ENCODE assay signal across 8 cellular contexts in the genomic region with DNA sequence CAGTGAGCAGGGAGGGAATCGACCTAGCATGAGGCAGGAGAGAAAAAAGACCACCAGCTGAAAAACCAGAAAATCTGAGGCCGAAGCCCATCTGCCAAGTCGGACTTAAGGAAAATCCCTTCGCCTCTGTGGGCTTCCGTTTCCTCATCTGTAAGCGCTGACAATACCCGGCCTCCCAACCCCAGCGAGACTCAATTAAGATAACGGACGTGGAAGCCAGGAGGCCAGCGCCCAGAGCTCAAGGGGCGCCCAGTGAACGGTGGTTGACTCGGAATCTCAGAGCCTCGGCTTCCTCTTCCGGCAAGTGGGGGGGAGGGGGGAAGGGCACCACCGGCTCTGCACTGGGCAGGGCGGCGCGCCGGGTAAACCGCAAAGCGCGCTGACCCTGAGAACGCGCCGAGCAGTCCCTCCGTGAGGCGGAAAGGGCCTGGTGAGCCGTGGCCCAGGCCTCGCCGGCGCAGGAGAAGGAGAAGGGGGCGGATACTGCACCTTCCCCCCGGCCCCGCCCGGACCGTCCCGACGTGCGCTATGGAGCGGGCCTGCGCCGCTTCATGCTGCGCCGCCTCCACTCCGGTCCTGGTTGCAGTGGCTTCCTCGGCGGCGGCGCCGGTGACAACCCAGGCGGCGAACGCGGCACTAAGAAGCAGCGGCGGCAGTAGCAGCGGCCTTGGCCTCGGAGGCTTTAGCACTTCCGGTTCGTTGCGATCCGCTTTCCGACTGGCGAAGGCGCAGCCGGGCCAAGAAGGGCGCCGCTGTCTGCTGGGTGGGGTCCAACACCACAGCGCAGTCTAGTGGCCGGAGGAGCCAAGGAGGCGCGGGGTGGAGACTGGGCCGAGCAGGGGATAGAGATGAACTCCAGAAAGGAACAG. TPM values are rescaled to one million over a fixed set of nuclear protein-coding genes. Genes with fewer than 3 reads are reported as not detected.
DNase-seq lines count a peak whose midpoint lies in the region; ATAC-seq and TF ChIP-seq lines count a peak whose summit lies in the region.

Gene DPP8 (minus strand): TSS at position 693 of the 869 bp plus-strand sequence. CDS start 5,136 bp downstream, outside the sequence.

- peaks cover 21% of the 10 kb centered on the region for H3K4me1 Mint-ChIP-seq in CD14-positive monocyte

- peaks cover 3 to 19% (median 17%) of the 10 kb centered on the region in 4 donors for H3K4me1 ChIP-seq in liver (ENCODE audit: control insufficient read depth in 4 of 4, insufficient read depth in 4 of 4, low read length in 3 of 4)

- intact Hi-C loops in CD14-positive monocyte (cut with micrococcal nuclease), result no loop called here

- H3K9me3 ChIP-seq in liver (ENCODE audit: control insufficient read depth in 4 of 4, low read length in 3 of 4), result no peaks in the 10 kb centered on the region

- no peaks in the 10 kb centered on the region for H3K27me3 Mint-ChIP-seq in CD14-positive monocyte (ENCODE audit: low read depth in 3 of 3)

- H3K36me3 ChIP-seq in liver (ENCODE audit: control insufficient read depth in 4 of 4, insufficient read depth in 3 of 4, low read depth in 1 of 4, low read length in 3 of 4), result peaks cover 0 to 3% (median 1%) of the 10 kb centered on the region in 4 donors

- H3K27ac Mint-ChIP-seq in CD14-positive monocyte, result peak within 1 kb of the TSS; percentile 93 to 98 (median 95)

- H3K27me3 ChIP-seq in liver (ENCODE audit: control insufficient read depth in 4 of 4, insufficient read depth in 4 of 4, low read length in 3 of 4), result no peaks in the 10 kb centered on the region

- DNase-seq in CD14-positive monocyte (ENCODE audit: low spot score) (peak; percentile 94), NCI-H748 treated with DMSO at 0.1 percent for 48 hours (lab: John Stamatoyannopoulos, UW) (peak; percentile 75), dermis microvascular lymphatic vessel endothelial cell (ENCODE audit: low read depth in 2 of 2) (peak; percentile 84 to 95)
- peak; percentile 91 to 94 for DNase-seq in activated CD4-positive, alpha-beta T cell treated with anti-CD3 and anti-CD28 coated beads, Interleukin-2, amount 50 U/mL, for 4 hours
- DNase-seq in stimulated activated CD4-positive, alpha-beta T cell treated with anti-CD3 and anti-CD28 coated beads, Interleukin-4, amount 100 ng/mL, for 4 hours, result peak; percentile 91 to 92

- TF ChIP-seq CTCF in CD14-positive monocyte (IDR thresholded peaks at IDR 0.05) (peak; percentile 93), liver (IDR thresholded peaks at IDR 0.05; ENCODE audit: low read depth, low read length, missing input control) (peak; percentile 78)

- peak within 1 kb of the TSS; percentile 86 to 100 (median 88) for H3K4me3 ChIP-seq in liver (ENCODE audit: low read depth in 1 of 3, low read length in 3 of 3)

- peak; percentile 94 for ATAC-seq in GM19351 (IDR thresholded peaks at IDR 0.05; ENCODE audit: unreplicated experiment)
- peak; percentile 62 for ATAC-seq in HG03558 (IDR thresholded peaks at IDR 0.05; ENCODE audit: extremely low read depth, unreplicated experiment)

- peak; percentile 39 to 70 for TF ChIP-seq RAD21 in liver (IDR thresholded peaks at IDR 0.05)

- H3K9ac ChIP-seq in liver (ENCODE audit: low read depth in 1 of 2, low read length in 2 of 2), result peak within 1 kb of the TSS; percentile 83 to 92

- H3K27ac ChIP-seq in liver (ENCODE audit: low read depth in 1 of 2, low read length in 2 of 2), result peak within 1 kb of the TSS; percentile 85 to 87

- peaks cover 0 to 1% (median 0%) of the 10 kb centered on the region in 7 donors for H3K9me3 Mint-ChIP-seq in CD14-positive monocyte

- WGBS in liver, result under 1% methylated on average over 75 of the region's 75 CpGs

- H3K4me3 Mint-ChIP-seq in CD14-positive monocyte, result peak within 1 kb of the TSS; percentile 91 to 99

- H3K36me3 Mint-ChIP-seq in CD14-positive monocyte, result peaks cover 11 to 18% of the 10 kb centered on the region in 2 donors

TF ChIP-seq in liver, 16 proteins besides CTCF, POLR2A, EP300 and RAD21:
- TF ChIP-seq SP1 (IDR thresholded peaks at IDR 0.05) (peak; percentile 52), HNF4G (IDR thresholded peaks at IDR 0.05) (no peak), RXRA (IDR thresholded peaks at IDR 0.05) (peak; percentile 44 to 58), HNF4A (conservative IDR thresholded peaks at IDR 0.05) (peak; percentile 38 to 51), FOXA1 (IDR thresholded peaks at IDR 0.05) (no peak), NR2F2 (IDR thresholded peaks at IDR 0.05) (peak; percentile 27), TAF1 (conservative IDR thresholded peaks at IDR 0.05) (no peak), YY1 (IDR thresholded peaks at IDR 0.05) (peak; percentile 80), EGR1 (IDR thresholded peaks at IDR 0.05; ENCODE audit: low read depth in 2 of 2) (no peak), GABPA (IDR thresholded peaks at IDR 0.05 in 1 of 2, conservative IDR thresholded peaks at IDR 0.05 in 1 of 2) (peak; percentile 71 to 94)
- TF ChIP-seq, protein P1, sequence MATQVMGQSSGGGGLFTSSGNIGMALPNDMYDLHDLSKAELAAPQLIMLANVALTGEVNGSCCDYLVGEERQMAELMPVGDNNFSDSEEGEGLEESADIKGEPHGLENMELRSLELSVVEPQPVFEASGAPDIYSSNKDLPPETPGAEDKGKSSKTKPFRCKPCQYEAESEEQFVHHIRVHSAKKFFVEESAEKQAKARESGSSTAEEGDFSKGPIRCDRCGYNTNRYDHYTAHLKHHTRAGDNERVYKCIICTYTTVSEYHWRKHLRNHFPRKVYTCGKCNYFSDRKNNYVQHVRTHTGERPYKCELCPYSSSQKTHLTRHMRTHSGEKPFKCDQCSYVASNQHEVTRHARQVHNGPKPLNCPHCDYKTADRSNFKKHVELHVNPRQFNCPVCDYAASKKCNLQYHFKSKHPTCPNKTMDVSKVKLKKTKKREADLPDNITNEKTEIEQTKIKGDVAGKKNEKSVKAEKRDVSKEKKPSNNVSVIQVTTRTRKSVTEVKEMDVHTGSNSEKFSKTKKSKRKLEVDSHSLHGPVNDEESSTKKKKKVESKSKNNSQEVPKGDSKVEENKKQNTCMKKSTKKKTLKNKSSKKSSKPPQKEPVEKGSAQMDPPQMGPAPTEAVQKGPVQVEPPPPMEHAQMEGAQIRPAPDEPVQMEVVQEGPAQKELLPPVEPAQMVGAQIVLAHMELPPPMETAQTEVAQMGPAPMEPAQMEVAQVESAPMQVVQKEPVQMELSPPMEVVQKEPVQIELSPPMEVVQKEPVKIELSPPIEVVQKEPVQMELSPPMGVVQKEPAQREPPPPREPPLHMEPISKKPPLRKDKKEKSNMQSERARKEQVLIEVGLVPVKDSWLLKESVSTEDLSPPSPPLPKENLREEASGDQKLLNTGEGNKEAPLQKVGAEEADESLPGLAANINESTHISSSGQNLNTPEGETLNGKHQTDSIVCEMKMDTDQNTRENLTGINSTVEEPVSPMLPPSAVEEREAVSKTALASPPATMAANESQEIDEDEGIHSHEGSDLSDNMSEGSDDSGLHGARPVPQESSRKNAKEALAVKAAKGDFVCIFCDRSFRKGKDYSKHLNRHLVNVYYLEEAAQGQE (IDR thresholded peaks at IDR 0.05), result peak; percentile 25
- TF ChIP-seq, protein P2, sequence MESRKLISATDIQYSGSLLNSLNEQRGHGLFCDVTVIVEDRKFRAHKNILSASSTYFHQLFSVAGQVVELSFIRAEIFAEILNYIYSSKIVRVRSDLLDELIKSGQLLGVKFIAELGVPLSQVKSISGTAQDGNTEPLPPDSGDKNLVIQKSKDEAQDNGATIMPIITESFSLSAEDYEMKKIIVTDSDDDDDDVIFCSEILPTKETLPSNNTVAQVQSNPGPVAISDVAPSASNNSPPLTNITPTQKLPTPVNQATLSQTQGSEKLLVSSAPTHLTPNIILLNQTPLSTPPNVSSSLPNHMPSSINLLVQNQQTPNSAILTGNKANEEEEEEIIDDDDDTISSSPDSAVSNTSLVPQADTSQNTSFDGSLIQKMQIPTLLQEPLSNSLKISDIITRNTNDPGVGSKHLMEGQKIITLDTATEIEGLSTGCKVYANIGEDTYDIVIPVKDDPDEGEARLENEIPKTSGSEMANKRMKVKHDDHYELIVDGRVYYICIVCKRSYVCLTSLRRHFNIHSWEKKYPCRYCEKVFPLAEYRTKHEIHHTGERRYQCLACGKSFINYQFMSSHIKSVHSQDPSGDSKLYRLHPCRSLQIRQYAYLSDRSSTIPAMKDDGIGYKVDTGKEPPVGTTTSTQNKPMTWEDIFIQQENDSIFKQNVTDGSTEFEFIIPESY (IDR thresholded peaks at IDR 0.05), result peak; percentile 33
- TF ChIP-seq, protein P3, sequence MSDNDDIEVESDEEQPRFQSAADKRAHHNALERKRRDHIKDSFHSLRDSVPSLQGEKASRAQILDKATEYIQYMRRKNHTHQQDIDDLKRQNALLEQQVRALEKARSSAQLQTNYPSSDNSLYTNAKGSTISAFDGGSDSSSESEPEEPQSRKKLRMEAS (IDR thresholded peaks at IDR 0.05), result peak; percentile 32

RNA-seq across cellular contexts. Expression of gene DPP8, which starts in this region (rescaled TPM):
- polyA plus RNA-seq in CD14-positive monocyte (10 to 100 TPM; 38.7 to 48.3 TPM), liver (10 to 100 TPM in 1 of 2 donors, 1 to 10 TPM in 1; 5.5 to 14.0 TPM)
- total RNA-seq in dermis microvascular lymphatic vessel endothelial cell (47.0 and 55.3 TPM in 2 replicates), liver (10 to 100 TPM; 21.1 to 22.7 TPM)

Comparison
In these comparisons a context has a peak if more than half of its experiments do, and no peak if none do; other contexts are left out.
1. Peak in every context shown above with its lines: DNase-seq, ATAC-seq, H3K4me3 ChIP-seq and H3K27ac ChIP-seq.